1 cellular context compared by ENCODE assay signal in genomic region chr17:27242951-27243350, GRCh38.
TF ChIP-seq lines count a peak whose summit lies in the region.

No MANE protein-coding gene starts in this region.

TF ChIP-seq in IMR-90, 13 proteins besides CTCF, POLR2A, EP300 and RAD21:
- no peak for TF ChIP-seq RCOR1 (IDR thresholded peaks at IDR 0.05; ENCODE audit: insufficient replicate concordance, low read length)
- TF ChIP-seq ELK1 (IDR thresholded peaks at IDR 0.05; ENCODE audit: borderline replicate concordance, low read depth, low read length) = no peak
- TF ChIP-seq BHLHE40 (IDR thresholded peaks at IDR 0.05; ENCODE audit: low read depth, low read length) = no peak
- TF ChIP-seq MAFK (IDR thresholded peaks at IDR 0.05; ENCODE audit: low read depth, low read length) = no peak
- no peak for TF ChIP-seq RFX5 (IDR thresholded peaks at IDR 0.05; ENCODE audit: low read depth, low read length)
- TF ChIP-seq MXI1 (IDR thresholded peaks at IDR 0.05; ENCODE audit: borderline replicate concordance, low read depth, low read length) = no peak
- TF ChIP-seq CEBPB (IDR thresholded peaks at IDR 0.05; ENCODE audit: low read depth, low read length) = no peak
- no peak for TF ChIP-seq SMC3 (IDR thresholded peaks at IDR 0.05; ENCODE audit: low read depth, low read length)
- no peak for TF ChIP-seq USF2 (IDR thresholded peaks at IDR 0.05; ENCODE audit: low read depth, low read length)
- no peak for TF ChIP-seq CHD1 (IDR thresholded peaks at IDR 0.05; ENCODE audit: low read depth, low read length)
